ENCODE assay signal across 1 cellular context in the genomic region with DNA sequence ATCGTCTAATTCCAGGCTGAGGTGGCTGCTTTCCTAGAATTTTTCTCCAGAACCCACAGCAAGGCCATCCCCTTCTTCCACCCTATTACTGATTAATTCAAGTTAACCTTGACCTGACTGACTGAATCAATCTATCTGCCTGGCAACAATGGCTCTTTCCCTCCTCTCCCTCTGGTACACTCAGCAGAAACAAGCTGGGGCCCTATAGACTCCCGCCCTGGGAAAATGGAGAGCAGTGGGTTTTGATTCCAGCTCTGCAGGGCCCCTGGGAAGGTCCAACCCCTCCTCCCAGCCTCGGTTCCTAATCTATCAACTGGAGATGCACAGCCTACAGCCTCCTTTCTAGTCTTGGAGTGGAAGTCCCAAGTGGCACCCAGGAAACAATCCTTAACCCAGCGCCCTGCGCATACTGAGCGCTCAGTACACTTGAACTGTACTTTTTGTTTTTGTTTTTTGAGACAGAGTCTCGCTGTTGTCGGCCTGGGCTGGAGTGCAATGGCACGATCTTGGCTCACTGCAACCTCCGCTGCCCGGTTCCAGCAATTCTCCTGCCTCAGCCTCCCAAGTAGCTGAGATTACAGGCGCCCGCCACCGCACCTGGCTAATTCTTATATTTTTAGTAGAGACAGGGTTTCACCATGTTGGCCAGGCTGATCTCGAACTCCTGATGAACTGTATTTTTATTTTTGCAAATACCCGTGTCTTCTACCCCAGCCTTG.
TF ChIP-seq lines count a peak whose summit lies in the region.

No MANE protein-coding gene starts in this region.

TF ChIP-seq in HepG2, 621 proteins besides CTCF, POLR2A, EP300 and RAD21 (continued from another document and continues in another):
- TF ChIP-seq CREB1 (IDR thresholded peaks at IDR 0.05) = no peak
- TF ChIP-seq CREB1 (CRISPR knock-in tag; IDR thresholded peaks at IDR 0.05) = 0 out of 2 replicates have a peak, but pooled peaks have one; percentile 10
- TF ChIP-seq TEAD3 (CRISPR knock-in tag; optimal IDR thresholded peaks at IDR 0.05; ENCODE audit: borderline replicate concordance) = peak; percentile 37
- peak; percentile 46; the same call in 1 of the 2 replicates for TF ChIP-seq HNF4A (CRISPR knock-in tag; IDR thresholded peaks at IDR 0.05)
- TF ChIP-seq, protein P1, sequence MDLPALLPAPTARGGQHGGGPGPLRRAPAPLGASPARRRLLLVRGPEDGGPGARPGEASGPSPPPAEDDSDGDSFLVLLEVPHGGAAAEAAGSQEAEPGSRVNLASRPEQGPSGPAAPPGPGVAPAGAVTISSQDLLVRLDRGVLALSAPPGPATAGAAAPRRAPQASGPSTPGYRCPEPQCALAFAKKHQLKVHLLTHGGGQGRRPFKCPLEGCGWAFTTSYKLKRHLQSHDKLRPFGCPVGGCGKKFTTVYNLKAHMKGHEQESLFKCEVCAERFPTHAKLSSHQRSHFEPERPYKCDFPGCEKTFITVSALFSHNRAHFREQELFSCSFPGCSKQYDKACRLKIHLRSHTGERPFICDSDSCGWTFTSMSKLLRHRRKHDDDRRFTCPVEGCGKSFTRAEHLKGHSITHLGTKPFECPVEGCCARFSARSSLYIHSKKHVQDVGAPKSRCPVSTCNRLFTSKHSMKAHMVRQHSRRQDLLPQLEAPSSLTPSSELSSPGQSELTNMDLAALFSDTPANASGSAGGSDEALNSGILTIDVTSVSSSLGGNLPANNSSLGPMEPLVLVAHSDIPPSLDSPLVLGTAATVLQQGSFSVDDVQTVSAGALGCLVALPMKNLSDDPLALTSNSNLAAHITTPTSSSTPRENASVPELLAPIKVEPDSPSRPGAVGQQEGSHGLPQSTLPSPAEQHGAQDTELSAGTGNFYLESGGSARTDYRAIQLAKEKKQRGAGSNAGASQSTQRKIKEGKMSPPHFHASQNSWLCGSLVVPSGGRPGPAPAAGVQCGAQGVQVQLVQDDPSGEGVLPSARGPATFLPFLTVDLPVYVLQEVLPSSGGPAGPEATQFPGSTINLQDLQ (CRISPR knock-in tag; IDR thresholded peaks at IDR 0.05) = peak; percentile 35; the same call in 1 of the 2 replicates
- TF ChIP-seq, protein P2, sequence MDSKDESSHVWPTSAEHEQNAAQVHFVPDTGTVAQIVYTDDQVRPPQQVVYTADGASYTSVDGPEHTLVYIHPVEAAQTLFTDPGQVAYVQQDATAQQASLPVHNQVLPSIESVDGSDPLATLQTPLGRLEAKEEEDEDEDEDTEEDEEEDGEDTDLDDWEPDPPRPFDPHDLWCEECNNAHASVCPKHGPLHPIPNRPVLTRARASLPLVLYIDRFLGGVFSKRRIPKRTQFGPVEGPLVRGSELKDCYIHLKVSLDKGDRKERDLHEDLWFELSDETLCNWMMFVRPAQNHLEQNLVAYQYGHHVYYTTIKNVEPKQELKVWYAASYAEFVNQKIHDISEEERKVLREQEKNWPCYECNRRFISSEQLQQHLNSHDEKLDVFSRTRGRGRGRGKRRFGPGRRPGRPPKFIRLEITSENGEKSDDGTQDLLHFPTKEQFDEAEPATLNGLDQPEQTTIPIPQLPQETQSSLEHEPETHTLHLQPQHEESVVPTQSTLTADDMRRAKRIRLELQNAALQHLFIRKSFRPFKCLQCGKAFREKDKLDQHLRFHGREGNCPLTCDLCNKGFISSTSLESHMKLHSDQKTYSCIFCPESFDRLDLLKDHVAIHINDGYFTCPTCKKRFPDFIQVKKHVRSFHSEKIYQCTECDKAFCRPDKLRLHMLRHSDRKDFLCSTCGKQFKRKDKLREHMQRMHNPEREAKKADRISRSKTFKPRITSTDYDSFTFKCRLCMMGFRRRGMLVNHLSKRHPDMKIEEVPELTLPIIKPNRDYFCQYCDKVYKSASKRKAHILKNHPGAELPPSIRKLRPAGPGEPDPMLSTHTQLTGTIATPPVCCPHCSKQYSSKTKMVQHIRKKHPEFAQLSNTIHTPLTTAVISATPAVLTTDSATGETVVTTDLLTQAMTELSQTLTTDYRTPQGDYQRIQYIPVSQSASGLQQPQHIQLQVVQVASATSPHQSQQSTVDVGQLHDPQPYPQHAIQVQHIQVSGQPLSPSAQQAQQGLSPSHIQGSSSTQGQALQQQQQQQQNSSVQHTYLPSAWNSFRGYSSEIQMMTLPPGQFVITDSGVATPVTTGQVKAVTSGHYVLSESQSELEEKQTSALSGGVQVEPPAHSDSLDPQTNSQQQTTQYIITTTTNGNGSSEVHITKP (CRISPR knock-in tag; IDR thresholded peaks at IDR 0.05; ENCODE audit: low read depth) = peak; percentile 62; the same call in 1 of the 2 replicates
- TF ChIP-seq KDM4B (CRISPR knock-in tag; IDR thresholded peaks at IDR 0.05) = no peak
- TF ChIP-seq ZFP82 (CRISPR knock-in tag; IDR thresholded peaks at IDR 0.05; ENCODE audit: borderline replicate concordance) = no peak
- peak; percentile 30; the same call in 1 of the 2 replicates for TF ChIP-seq ZFX (CRISPR knock-in tag; IDR thresholded peaks at IDR 0.05; ENCODE audit: low read depth)
- TF ChIP-seq, protein P3, sequence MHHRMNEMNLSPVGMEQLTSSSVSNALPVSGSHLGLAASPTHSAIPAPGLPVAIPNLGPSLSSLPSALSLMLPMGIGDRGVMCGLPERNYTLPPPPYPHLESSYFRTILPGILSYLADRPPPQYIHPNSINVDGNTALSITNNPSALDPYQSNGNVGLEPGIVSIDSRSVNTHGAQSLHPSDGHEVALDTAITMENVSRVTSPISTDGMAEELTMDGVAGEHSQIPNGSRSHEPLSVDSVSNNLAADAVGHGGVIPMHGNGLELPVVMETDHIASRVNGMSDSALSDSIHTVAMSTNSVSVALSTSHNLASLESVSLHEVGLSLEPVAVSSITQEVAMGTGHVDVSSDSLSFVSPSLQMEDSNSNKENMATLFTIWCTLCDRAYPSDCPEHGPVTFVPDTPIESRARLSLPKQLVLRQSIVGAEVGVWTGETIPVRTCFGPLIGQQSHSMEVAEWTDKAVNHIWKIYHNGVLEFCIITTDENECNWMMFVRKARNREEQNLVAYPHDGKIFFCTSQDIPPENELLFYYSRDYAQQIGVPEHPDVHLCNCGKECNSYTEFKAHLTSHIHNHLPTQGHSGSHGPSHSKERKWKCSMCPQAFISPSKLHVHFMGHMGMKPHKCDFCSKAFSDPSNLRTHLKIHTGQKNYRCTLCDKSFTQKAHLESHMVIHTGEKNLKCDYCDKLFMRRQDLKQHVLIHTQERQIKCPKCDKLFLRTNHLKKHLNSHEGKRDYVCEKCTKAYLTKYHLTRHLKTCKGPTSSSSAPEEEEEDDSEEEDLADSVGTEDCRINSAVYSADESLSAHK (CRISPR knock-in tag; IDR thresholded peaks at IDR 0.05; ENCODE audit: borderline replicate concordance) = no peak
- TF ChIP-seq RFX5 (IDR thresholded peaks at IDR 0.05; ENCODE audit: low read depth, low read length) = peak; percentile 94
- no peak for TF ChIP-seq ZNF282 (IDR thresholded peaks at IDR 0.05; ENCODE audit: partially characterized antibody)
- TF ChIP-seq ZNF501 (CRISPR knock-in tag; IDR thresholded peaks at IDR 0.05) = 0 out of 2 replicates have a peak, but pooled peaks have one; percentile 33
- TF ChIP-seq, protein P4, sequence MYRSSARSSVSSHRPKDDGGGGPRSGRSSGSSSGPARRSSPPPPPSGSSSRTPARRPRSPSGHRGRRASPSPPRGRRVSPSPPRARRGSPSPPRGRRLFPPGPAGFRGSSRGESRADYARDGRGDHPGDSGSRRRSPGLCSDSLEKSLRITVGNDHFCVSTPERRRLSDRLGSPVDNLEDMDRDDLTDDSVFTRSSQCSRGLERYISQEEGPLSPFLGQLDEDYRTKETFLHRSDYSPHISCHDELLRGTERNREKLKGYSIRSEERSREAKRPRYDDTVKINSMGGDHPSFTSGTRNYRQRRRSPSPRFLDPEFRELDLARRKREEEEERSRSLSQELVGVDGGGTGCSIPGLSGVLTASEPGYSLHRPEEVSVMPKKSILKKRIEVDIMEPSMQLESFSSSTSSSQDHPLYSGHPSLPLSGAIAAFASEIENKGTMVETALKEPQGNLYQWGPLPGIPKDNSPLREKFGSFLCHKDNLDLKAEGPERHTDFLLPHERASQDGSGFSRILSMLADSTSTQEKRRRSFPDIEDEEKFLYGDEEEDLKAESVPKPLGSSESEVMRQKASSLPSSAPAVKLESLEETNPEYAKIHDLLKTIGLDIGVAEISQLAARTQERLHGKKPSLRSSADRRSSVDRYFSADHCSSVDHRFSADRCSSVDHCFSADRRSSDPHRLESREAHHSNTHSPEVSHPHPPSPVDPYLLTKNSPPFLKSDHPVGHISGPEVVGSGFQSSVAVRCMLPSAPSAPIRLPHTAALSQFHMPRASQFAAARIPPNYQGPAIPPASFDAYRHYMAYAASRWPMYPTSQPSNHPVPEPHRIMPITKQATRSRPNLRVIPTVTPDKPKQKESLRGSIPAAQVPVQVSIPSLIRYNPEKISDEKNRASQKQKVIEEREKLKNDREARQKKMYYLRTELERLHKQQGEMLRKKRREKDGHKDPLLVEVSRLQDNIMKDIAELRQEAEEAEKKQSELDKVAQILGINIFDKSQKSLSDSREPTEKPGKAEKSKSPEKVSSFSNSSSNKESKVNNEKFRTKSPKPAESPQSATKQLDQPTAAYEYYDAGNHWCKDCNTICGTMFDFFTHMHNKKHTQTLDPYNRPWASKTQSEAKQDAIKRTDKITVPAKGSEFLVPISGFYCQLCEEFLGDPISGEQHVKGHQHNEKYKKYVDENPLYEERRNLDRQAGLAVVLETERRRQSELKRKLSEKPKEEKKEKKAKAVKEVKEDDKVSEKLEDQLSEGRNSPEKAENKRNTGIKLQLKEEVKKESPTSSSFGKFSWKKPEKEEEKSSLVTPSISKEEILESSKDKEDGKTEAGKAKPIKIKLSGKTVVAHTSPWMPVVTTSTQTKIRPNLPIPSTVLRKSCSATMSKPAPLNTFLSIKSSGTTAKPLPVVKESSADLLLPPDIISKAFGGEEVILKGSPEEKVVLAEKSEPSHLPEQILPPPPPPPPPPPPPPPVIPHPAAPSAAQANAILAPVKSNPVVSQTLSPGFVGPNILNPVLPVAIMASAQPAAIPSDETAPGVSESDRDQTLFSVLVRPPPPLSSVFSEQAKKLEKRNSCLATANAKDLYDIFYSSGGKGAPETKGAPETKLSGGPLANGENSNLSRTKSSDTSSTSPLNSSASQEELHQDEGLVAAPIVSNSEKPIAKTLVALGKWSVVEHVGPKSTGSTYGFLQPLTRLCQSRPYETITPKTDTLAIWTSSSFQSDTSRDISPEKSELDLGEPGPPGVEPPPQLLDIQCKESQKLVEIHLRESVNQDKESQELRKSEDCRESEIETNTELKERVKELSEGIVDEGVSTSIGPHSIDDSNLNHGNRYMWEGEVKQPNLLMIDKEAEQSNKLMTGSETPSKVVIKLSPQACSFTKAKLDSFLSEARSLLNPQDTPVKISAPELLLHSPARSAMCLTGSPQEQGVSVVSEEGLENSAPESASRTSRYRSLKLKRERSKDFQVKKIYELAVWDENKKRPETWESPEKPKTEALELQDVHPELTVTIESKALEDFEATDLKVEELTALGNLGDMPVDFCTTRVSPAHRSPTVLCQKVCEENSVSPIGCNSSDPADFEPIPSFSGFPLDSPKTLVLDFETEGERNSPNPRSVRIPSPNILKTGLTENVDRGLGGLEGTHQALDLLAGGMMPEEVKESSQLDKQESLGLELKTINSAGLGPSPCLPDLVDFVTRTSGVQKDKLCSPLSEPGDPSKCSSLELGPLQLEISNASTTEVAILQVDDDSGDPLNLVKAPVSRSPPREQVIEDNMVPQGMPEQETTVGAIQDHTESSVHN (CRISPR knock-in tag; IDR thresholded peaks at IDR 0.05) = no peak
- TF ChIP-seq, protein P5, sequence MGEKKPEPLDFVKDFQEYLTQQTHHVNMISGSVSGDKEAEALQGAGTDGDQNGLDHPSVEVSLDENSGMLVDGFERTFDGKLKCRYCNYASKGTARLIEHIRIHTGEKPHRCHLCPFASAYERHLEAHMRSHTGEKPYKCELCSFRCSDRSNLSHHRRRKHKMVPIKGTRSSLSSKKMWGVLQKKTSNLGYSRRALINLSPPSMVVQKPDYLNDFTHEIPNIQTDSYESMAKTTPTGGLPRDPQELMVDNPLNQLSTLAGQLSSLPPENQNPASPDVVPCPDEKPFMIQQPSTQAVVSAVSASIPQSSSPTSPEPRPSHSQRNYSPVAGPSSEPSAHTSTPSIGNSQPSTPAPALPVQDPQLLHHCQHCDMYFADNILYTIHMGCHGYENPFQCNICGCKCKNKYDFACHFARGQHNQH (CRISPR knock-in tag; IDR thresholded peaks at IDR 0.05) = 0 out of 2 replicates have a peak, but pooled peaks have one; percentile 35
- no peak for TF ChIP-seq ZNF530 (CRISPR knock-in tag; IDR thresholded peaks at IDR 0.05; ENCODE audit: low read depth)
- TF ChIP-seq, protein P6, sequence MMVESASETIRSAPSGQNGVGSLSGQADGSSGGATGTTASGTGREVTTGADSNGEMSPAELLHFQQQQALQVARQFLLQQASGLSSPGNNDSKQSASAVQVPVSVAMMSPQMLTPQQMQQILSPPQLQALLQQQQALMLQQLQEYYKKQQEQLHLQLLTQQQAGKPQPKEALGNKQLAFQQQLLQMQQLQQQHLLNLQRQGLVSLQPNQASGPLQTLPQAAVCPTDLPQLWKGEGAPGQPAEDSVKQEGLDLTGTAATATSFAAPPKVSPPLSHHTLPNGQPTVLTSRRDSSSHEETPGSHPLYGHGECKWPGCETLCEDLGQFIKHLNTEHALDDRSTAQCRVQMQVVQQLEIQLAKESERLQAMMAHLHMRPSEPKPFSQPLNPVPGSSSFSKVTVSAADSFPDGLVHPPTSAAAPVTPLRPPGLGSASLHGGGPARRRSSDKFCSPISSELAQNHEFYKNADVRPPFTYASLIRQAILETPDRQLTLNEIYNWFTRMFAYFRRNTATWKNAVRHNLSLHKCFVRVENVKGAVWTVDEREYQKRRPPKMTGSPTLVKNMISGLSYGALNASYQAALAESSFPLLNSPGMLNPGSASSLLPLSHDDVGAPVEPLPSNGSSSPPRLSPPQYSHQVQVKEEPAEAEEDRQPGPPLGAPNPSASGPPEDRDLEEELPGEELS (CRISPR knock-in tag; IDR thresholded peaks at IDR 0.05) = peak; percentile 68; the same call in 1 of the 2 replicates
- TF ChIP-seq LCORL (IDR thresholded peaks at IDR 0.05) = no peak
- TF ChIP-seq LCORL (CRISPR knock-in tag; IDR thresholded peaks at IDR 0.05) = 0 out of 2 replicates have a peak, but pooled peaks have one; percentile 48
- no peak for TF ChIP-seq ZNF20 (CRISPR knock-in tag; IDR thresholded peaks at IDR 0.05)
- no peak for TF ChIP-seq ZNF207 (IDR thresholded peaks at IDR 0.05; ENCODE audit: borderline replicate concordance)
- TF ChIP-seq, protein P7, sequence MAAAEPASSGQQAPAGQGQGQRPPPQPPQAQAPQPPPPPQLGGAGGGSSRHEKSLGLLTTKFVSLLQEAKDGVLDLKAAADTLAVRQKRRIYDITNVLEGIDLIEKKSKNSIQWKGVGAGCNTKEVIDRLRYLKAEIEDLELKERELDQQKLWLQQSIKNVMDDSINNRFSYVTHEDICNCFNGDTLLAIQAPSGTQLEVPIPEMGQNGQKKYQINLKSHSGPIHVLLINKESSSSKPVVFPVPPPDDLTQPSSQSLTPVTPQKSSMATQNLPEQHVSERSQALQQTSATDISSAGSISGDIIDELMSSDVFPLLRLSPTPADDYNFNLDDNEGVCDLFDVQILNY (CRISPR knock-in tag; conservative IDR thresholded peaks at IDR 0.05) = no peak
- no peak for TF ChIP-seq ZNF24 (IDR thresholded peaks at IDR 0.05)
- peak; percentile 80 for TF ChIP-seq MIXL1 (CRISPR knock-in tag; IDR thresholded peaks at IDR 0.05)
- TF ChIP-seq SP5 (CRISPR knock-in tag; IDR thresholded peaks at IDR 0.05; ENCODE audit: borderline replicate concordance, low read depth) = no peak
- TF ChIP-seq FOXK1 (CRISPR knock-in tag; IDR thresholded peaks at IDR 0.05; ENCODE audit: borderline replicate concordance, low read depth) = no peak
- TF ChIP-seq YY1 (IDR thresholded peaks at IDR 0.05; ENCODE audit: insufficient read depth, insufficient replicate concordance, low read depth, low read length) = peak; percentile 48
- no peak for TF ChIP-seq ZNF121 (CRISPR knock-in tag; IDR thresholded peaks at IDR 0.05)
- TF ChIP-seq IRX3 (CRISPR knock-in tag; IDR thresholded peaks at IDR 0.05; ENCODE audit: borderline replicate concordance, low read depth) = no peak
- TF ChIP-seq RBFOX2 (IDR thresholded peaks at IDR 0.05; ENCODE audit: low read depth, low read length) = peak; percentile 49; the same call in 1 of the 2 replicates
- no peak for TF ChIP-seq ZZZ3 (CRISPR knock-in tag; IDR thresholded peaks at IDR 0.05; ENCODE audit: borderline replicate concordance)
- peak; percentile 76 for TF ChIP-seq MED1 (CRISPR knock-in tag; IDR thresholded peaks at IDR 0.05)
- TF ChIP-seq ZKSCAN8 (CRISPR knock-in tag; IDR thresholded peaks at IDR 0.05; ENCODE audit: borderline replicate concordance) = no peak
